In genomic region chr20:32674362-32674789, GRCh38 we compare ENCODE assay signal across 8 cellular contexts. TPM values are rescaled to one million over a fixed set of nuclear protein-coding genes. Genes with fewer than 3 reads are reported as not detected.
DNase-seq lines count a peak whose midpoint lies in the region; ATAC-seq and TF ChIP-seq lines count a peak whose summit lies in the region.

No MANE protein-coding gene starts in this region.

- DNase-seq in CD4-positive, alpha-beta T cell, result peak; percentile 53 to 74 (median 66)
- DNase-seq in OCI-M1 (lab: John Stamatoyannopoulos, UW) (peak; percentile 85), activated T-cell treated with anti-CD3 and anti-CD28 coated beads for 48 hours (ENCODE audit: low read depth) (peak; percentile 63), fibroblast of villous mesenchyme (ENCODE audit: low read depth) (peak; percentile 63), sciatic nerve (ENCODE audit: low spot score) (no peak)
- peak; percentile 79 for DNase-seq in stimulated activated CD4-positive, alpha-beta T cell treated with anti-CD3 and anti-CD28 coated beads, Interleukin-15, amount 100 ng/mL, for 24 hours

- no peaks in the 10 kb centered on the region for H3K9me3 Mint-ChIP-seq in CD4-positive, alpha-beta T cell

- H3K27me3 Mint-ChIP-seq in CD4-positive, alpha-beta T cell, result no peaks in the 10 kb centered on the region

- H3K4me1 Mint-ChIP-seq in CD4-positive, alpha-beta T cell (ENCODE audit: low read depth), result peaks cover 21% of the 10 kb centered on the region

- POLR2A ChIA-PET in CD4-positive, alpha-beta T cell (lab: Charles Lee), result interaction anchor here (0.6 to 2.0 kb wide), 2 partner anchors 69 to 104 kb away, joined by 3 to 12 read pairs; no protein-coding TSS in a partner anchor

- peak; percentile 78 for TF ChIP-seq CTCF in CD4-positive, alpha-beta T cell (IDR thresholded peaks at IDR 0.05)
- peak; percentile 82 for TF ChIP-seq CTCF in fibroblast of villous mesenchyme (IDR thresholded peaks at IDR 0.05; ENCODE audit: insufficient read depth, low read depth, low read length)

- CTCF ChIA-PET in CD4-positive, alpha-beta T cell (lab: Charles Lee), result interaction anchor here (0.7 to 3.5 kb wide), 4 partner anchors 51 to 116 kb away, joined by 3 to 75 read pairs (median 4); no protein-coding TSS in a partner anchor

- H3K36me3 Mint-ChIP-seq in CD4-positive, alpha-beta T cell (ENCODE audit: low read depth), result no peaks in the 10 kb centered on the region

- H3K4me3 ChIP-seq in fibroblast of villous mesenchyme (ENCODE audit: low read depth, low read length), result no peak overlapping the region

- no peaks in the 10 kb centered on the region for H3K27me3 ChIP-seq in CD4-positive, alpha-beta T cell (ENCODE audit: control insufficient read depth, insufficient read depth, low read length)

- no peaks in the 10 kb centered on the region for H3K9me3 ChIP-seq in CD4-positive, alpha-beta T cell (ENCODE audit: control insufficient read depth, low read length)

- no peak overlapping the region for H3K27ac Mint-ChIP-seq in CD4-positive, alpha-beta T cell

- intact Hi-C loops in CD4-positive, alpha-beta T cell (cut with DNase I, micrococcal nuclease), result loop anchor here (1.0 to 10.0 kb wide), 6 partner anchors 68 to 623 kb away; partner anchors contain the start of gene COMMD7 (in 1 of the 2)
- intact Hi-C loops in sciatic nerve (cut with DNase I), result no loop called here

- H3K4me3 Mint-ChIP-seq in CD4-positive, alpha-beta T cell, result no peak overlapping the region

- peak; percentile 78 for ATAC-seq in CD4-positive, alpha-beta T cell (ENCODE audit: poor library complexity)
- ATAC-seq in HG02885 (IDR thresholded peaks at IDR 0.05; ENCODE audit: poor library complexity, unreplicated experiment) (peak; percentile 36), GM21360 (IDR thresholded peaks at IDR 0.05; ENCODE audit: unreplicated experiment) (no peak), sciatic nerve (no peak)

- no peak overlapping the region for H3K27ac ChIP-seq in CD4-positive, alpha-beta T cell (ENCODE audit: low read depth, low read length)

RNA-seq across cellular contexts. Expression of gene C20orf203, which starts 0.6 kb away (rescaled TPM):
- total RNA-seq in CD4-positive, alpha-beta T cell, result under 1 TPM; 0.17 to 0.33 TPM
- total RNA-seq in fibroblast of villous mesenchyme (not detected in 2 replicates), sciatic nerve (0.94 TPM)

Comparison
In these comparisons a context has a peak if more than half of its experiments do, and no peak if none do; other contexts are left out.
1. ATAC-seq: peak in CD4-positive, alpha-beta T cell (single experiment) and HG02885 (single experiment); none in GM21360 (single experiment) and sciatic nerve (single experiment).